8 cellular contexts compared by ENCODE assay signal in the genomic region with DNA sequence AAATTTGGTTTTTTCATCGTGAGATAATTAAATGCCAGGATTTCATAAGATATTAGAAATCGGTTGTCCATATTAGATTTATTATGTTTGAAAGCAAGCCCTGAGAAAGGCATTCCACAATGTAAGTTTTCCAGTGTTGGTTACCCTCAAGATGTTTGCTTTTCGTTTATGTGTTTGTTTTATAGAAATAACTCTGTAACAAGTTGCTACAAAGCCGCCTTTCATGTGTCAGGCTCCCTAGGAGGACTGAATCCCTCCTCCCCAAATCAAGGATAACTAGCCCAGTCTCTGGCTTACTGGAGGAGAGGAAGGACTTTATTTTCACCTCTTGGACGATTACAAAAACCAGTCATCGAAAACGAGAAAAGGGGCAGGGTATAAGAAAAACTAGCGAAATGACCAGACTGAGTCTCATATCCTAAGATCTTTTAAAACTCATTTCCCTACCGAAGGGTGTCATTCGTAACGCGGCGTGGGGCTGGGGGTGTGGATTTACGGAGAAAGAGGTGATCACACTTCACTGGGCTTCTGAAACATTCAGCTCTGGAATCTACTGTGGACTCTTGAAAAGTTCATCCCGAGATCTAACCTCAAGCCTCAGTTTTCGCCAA. TPM values are rescaled to one million over a fixed set of nuclear protein-coding genes. Genes with fewer than 3 reads are reported as not detected.
DNase-seq lines count a peak whose midpoint lies in the region; ATAC-seq, FAIRE-seq and TF ChIP-seq lines count a peak whose summit lies in the region.

No MANE protein-coding gene starts in this region.

- H3K9me3 ChIP-seq in Peyer's patch (no peaks in the 10 kb centered on the region), endodermal cell (ENCODE audit: control insufficient read depth, low read length) (no peaks in the 10 kb centered on the region), neutrophil (no peaks in the 10 kb centered on the region)

- H3K4me3 ChIP-seq in GM12864 (ENCODE audit: low read depth, low read length) (peak overlapping the region; percentile 68), Peyer's patch (peak overlapping the region; percentile 65 to 87 (median 78)), endodermal cell (ENCODE audit: low read length) (peak overlapping the region; percentile 95), neutrophil (ENCODE audit: low read depth in 1 of 2, low read length in 1 of 2) (peak overlapping the region; percentile 75 to 98)

- peaks cover 3% of the 10 kb centered on the region for H3K4me1 Mint-ChIP-seq in endodermal cell

- DNase-seq in GM12864 (ENCODE audit: low read depth) (no peak), Peyer's patch (no peak), endodermal cell (no peak), frontal cortex (ENCODE audit: low spot score in 2 of 2) (no peak), HPDE6-E6E7 (ENCODE audit: extremely low spot score) (no peak), NOMO-1 (lab: John Stamatoyannopoulos, UW; ENCODE audit: unreplicated experiment in 2 of 2) (no peak)

- H3K27me3 ChIP-seq in Peyer's patch = no peaks in the 10 kb centered on the region
- H3K27me3 ChIP-seq in endodermal cell (ENCODE audit: control insufficient read depth, insufficient read depth, low read length, poor library complexity, severe bottlenecking) = no peaks in the 10 kb centered on the region
- H3K27me3 ChIP-seq in neutrophil = no peaks in the 10 kb centered on the region

- peak overlapping the region; percentile 88 for H3K4me3 Mint-ChIP-seq in endodermal cell

- no peak for TF ChIP-seq CTCF in GM12864 (IDR thresholded peaks at IDR 0.05; ENCODE audit: low read depth, low read length, missing control alignments)
- no peak for TF ChIP-seq CTCF in Peyer's patch (IDR thresholded peaks at IDR 0.05)
- no peak for TF ChIP-seq CTCF in endodermal cell (conservative IDR thresholded peaks at IDR 0.05)
- TF ChIP-seq CTCF in neutrophil (IDR thresholded peaks at IDR 0.05) = no peak

- H3K27ac ChIP-seq in Peyer's patch = peak overlapping the region; percentile 88 to 94 (median 90)
- H3K27ac ChIP-seq in endodermal cell (ENCODE audit: low read depth, low read length) = no peak overlapping the region
- H3K27ac ChIP-seq in neutrophil = peak overlapping the region; percentile 85

- no peak for FAIRE-seq in frontal cortex (lab: Jason Lieb, UNC)

- WGBS in endodermal cell (ENCODE audit: insufficient coverage in 1 of 2, insufficient read length in 1 of 2), 2 experiments = 6 to 7% methylated on average over 13 to 16 of the region's 16 CpGs

- H3K4me1 ChIP-seq in Peyer's patch (peaks cover 0 to 15% (median 4%) of the 10 kb centered on the region in 4 donors), endodermal cell (ENCODE audit: control insufficient read depth, insufficient read depth, low read length) (no peaks in the 10 kb centered on the region), neutrophil (ENCODE audit: control insufficient read depth in 1 of 2, insufficient read depth in 1 of 2, low read depth in 1 of 2, low read length in 1 of 2) (peaks cover 28 to 35% of the 10 kb centered on the region in 2 experiments)

- peak; percentile 18 for ATAC-seq in GM21737 (IDR thresholded peaks at IDR 0.05; ENCODE audit: unreplicated experiment)

- peaks cover 2% of the 10 kb centered on the region for H3K9me3 Mint-ChIP-seq in endodermal cell

- H3K36me3 Mint-ChIP-seq in endodermal cell (ENCODE audit: low read depth) = peaks cover 12% of the 10 kb centered on the region

- TF ChIP-seq POLR2A in Peyer's patch (IDR thresholded peaks at IDR 0.05) = no peak

- peak overlapping the region; percentile 98 for H3K27ac Mint-ChIP-seq in endodermal cell

- no peaks in the 10 kb centered on the region for H3K27me3 Mint-ChIP-seq in endodermal cell (ENCODE audit: insufficient read depth)

- H3K36me3 ChIP-seq in Peyer's patch = peaks cover 0 to 10% (median 0%) of the 10 kb centered on the region in 3 donors
- H3K36me3 ChIP-seq in endodermal cell (ENCODE audit: control insufficient read depth, insufficient read depth, low read length) = peaks cover 6% of the 10 kb centered on the region
- H3K36me3 ChIP-seq in neutrophil = peaks cover 7% of the 10 kb centered on the region

- H3K9ac ChIP-seq in endodermal cell (ENCODE audit: extremely low read depth, low read length, poor library complexity, severe bottlenecking) = peak overlapping the region; percentile 82

RNA-seq across cellular contexts. Expression of a gene that starts 1.0 kb away (rescaled TPM):
- total RNA-seq in Peyer's patch (10 to 100 TPM; 28.1 to 49.7 (median 34.1) TPM), endodermal cell (10 to 100 TPM; 24.3 to 25.9 TPM), frontal cortex (82.3 TPM)
- polyA plus RNA-seq in endodermal cell (2013, experiment 1 of 2) = 24.9 TPM
- 23.9 TPM for polyA plus RNA-seq in endodermal cell (2013, experiment 2 of 2)

RNA-seq across cellular contexts. Expression of a gene that starts 1.6 kb away (rescaled TPM):
- total RNA-seq in Peyer's patch = 10 to 100 TPM; 11.6 to 33.5 (median 23.1) TPM
- total RNA-seq in endodermal cell = 1 to 10 TPM; 3.9 to 6.1 TPM
- 6.9 TPM for polyA plus RNA-seq in endodermal cell (2013, experiment 1 of 2)
- 7.5 TPM for polyA plus RNA-seq in endodermal cell (2013, experiment 2 of 2)
- total RNA-seq in frontal cortex = 4.9 TPM

RNA-seq across cellular contexts. Expression of a gene that starts 49.2 kb away (rescaled TPM):
- total RNA-seq in Peyer's patch (10 to 100 TPM; 14.7 to 19.8 (median 17.6) TPM), endodermal cell (10 to 100 TPM; 27.8 to 31.9 TPM), frontal cortex (90.5 TPM)
- 26.8 TPM for polyA plus RNA-seq in endodermal cell (2013, experiment 1 of 2)
- 23.8 TPM for polyA plus RNA-seq in endodermal cell (2013, experiment 2 of 2)
